ENCODE assay signal across 15 cellular contexts in the genomic region with DNA sequence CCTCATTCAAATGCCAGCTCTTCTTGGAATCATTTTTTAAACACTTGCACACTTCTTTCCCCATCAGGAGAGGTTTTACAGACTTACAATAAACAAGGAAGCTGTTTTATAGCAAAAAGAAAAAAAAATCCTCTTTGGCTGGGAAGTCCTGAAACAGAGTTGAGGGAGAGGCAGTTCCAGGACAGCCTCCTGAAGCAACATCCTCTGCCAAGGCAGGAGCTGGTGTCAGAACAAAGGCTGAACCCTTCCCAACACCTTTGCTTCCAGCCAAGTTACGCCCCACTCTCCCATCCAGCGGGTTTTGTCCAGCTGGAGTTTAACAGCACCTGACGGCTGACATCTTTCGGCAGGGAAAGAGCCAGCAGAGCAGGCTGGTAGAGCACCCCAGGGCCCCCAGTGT.
"Had no signal": no experiment of that assay in that cellular context is flagged by ENCODE, and none has a peak within 500 bp of the region (broad histone marks: within the 10 kb centered on the region; RNA-seq: fewer than 3 reads in every experiment).

No MANE protein-coding gene starts in this region.

- H3K4me2 ChIP-seq: smooth muscle cell had no signal

- H3K4me3 Mint-ChIP-seq: activated naive CD8-positive, alpha-beta T cell treated with anti-CD3 and anti-CD28 coated beads for 36 hours; activated T-cell treated with anti-CD3 and anti-CD28 coated beads, Interleukin-2, amount 50 U/mL, for 4 hours; T-helper 17 cell had no signal

- ATAC-seq: activated T-cell treated with anti-CD3 and anti-CD28 coated beads, Interleukin-2, amount 50 U/mL, for 4 hours; foreskin keratinocyte; pancreas; T-helper 17 cell had no signal

- H3K9me3 Mint-ChIP-seq: activated naive CD8-positive, alpha-beta T cell treated with anti-CD3 and anti-CD28 coated beads for 36 hours; activated T-cell treated with anti-CD3 and anti-CD28 coated beads, Interleukin-2, amount 50 U/mL, for 4 hours had no signal

- H3K27ac ChIP-seq: dorsolateral prefrontal cortex, foreskin keratinocyte, heart left ventricle, left ventricle myocardium inferior, pancreas, right atrium auricular region, transverse colon had no signal

- H3K36me3 Mint-ChIP-seq: activated naive CD8-positive, alpha-beta T cell treated with anti-CD3 and anti-CD28 coated beads for 36 hours had no signal

- H3K27ac Mint-ChIP-seq: activated naive CD8-positive, alpha-beta T cell treated with anti-CD3 and anti-CD28 coated beads for 36 hours had no signal

- DNase-seq: activated gamma-delta T cell treated with Interleukin-2 at 50 U/mL for 16 hours; activated naive CD8-positive, alpha-beta T cell treated with anti-CD3 and anti-CD28 coated beads for 36 hours; activated T-cell treated with anti-CD3 and anti-CD28 coated beads, Interleukin-2, amount 50 U/mL, for 4 hours; dorsolateral prefrontal cortex; foreskin keratinocyte; heart left ventricle; islet precursor cell; left ventricle myocardium inferior; mesendoderm; pancreas; T-helper 17 cell; transverse colon had no signal

- H3K9me3 ChIP-seq: breast epithelium, heart left ventricle, left ventricle myocardium inferior, pancreas, right atrium auricular region, transverse colon had no signal

- H3K36me3 ChIP-seq: breast epithelium, heart left ventricle, left ventricle myocardium inferior, pancreas, right atrium auricular region, transverse colon had no signal

- H3K4me1 ChIP-seq: breast epithelium, foreskin keratinocyte, left ventricle myocardium inferior, pancreas, right atrium auricular region, transverse colon had no signal

- H3K4me3 ChIP-seq: breast epithelium, dorsolateral prefrontal cortex, heart left ventricle, left ventricle myocardium inferior, pancreas, right atrium auricular region, smooth muscle cell, transverse colon had no signal

- H3K27me3 ChIP-seq: dorsolateral prefrontal cortex, pancreas, right atrium auricular region had no signal
